ENCODE assay signal across 13 cellular contexts in the genomic region with DNA sequence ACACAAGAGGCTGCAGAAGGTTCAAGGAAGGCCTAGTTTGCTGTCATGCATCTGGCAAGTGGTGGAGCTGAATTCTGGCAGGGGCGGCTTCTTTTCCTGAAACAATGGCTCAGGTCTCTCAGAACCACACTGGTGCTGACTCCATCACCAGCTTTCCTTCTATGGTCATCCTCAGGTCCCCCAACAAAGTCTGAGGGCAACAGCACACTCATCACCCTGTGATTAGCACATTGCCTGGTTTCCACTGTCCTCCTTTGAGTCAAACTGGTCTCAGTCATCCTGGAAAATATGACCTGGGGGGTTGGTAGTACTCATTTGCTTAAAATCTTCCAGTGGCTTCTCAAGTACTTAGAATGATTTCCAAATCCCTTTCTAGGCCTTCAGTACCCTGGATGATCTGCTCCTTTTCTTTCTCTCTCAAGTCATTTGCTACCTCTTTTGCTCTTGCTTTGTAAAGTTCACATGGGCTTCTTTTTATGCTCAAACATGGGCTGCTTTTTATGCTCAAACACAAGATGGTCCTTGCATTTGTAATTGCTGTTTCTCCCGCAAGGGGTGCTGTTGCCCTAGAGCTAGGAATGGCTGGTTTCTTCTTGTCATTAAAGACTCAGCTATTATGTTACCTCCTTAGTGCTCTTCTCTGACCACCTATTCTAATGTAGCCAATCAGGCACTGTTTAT.
DNase-seq lines count a peak whose midpoint lies in the region; ATAC-seq and TF ChIP-seq lines count a peak whose summit lies in the region.
"Had no signal": no experiment of that assay in that cellular context is flagged by ENCODE, and none has a peak within 500 bp of the region (broad histone marks: within the 10 kb centered on the region; RNA-seq: fewer than 3 reads in every experiment).

No MANE protein-coding gene starts in this region.

- no peaks in the 10 kb centered on the region for H3K4me1 Mint-ChIP-seq in WTC11
- no peaks in the 10 kb centered on the region for H3K4me1 Mint-ChIP-seq in T-helper 2 cell treated with Interferon-gamma antibody and Interleukin-4, amounts not matched to agents 5 μg/mL and 100 μg/mL, for 36 hours (ENCODE audit: low read depth)
- H3K4me1 Mint-ChIP-seq: T-helper 17 cell had no signal

- peaks cover 11% of the 10 kb centered on the region for H3K36me3 Mint-ChIP-seq in WTC11
- no peaks in the 10 kb centered on the region for H3K36me3 Mint-ChIP-seq in T-helper 2 cell treated with Interferon-gamma antibody and Interleukin-4, amounts not matched to agents 5 μg/mL and 100 μg/mL, for 36 hours (ENCODE audit: low read depth)

- H3K4me1 ChIP-seq in liver (ENCODE audit: control insufficient read depth in 4 of 4, insufficient read depth in 4 of 4, low read length in 3 of 4) = no peaks in the 10 kb centered on the region
- H3K4me1 ChIP-seq: parathyroid adenoma had no signal

- no peak overlapping the region for H3K27ac Mint-ChIP-seq in WTC11
- no peak overlapping the region for H3K27ac Mint-ChIP-seq in T-helper 2 cell treated with Interferon-gamma antibody and Interleukin-4, amounts not matched to agents 5 μg/mL and 100 μg/mL, for 36 hours
- H3K27ac Mint-ChIP-seq: T-helper 17 cell had no signal

- peaks cover 33% of the 10 kb centered on the region for H3K9me3 Mint-ChIP-seq in WTC11
- no peaks in the 10 kb centered on the region for H3K9me3 Mint-ChIP-seq in T-helper 2 cell treated with Interferon-gamma antibody and Interleukin-4, amounts not matched to agents 5 μg/mL and 100 μg/mL, for 36 hours

- POLR2A ChIA-PET in WTC11 (lab: Charles Lee) = no interaction called here

- no peaks in the 10 kb centered on the region for H3K9me3 ChIP-seq in liver (ENCODE audit: control insufficient read depth in 4 of 4, low read length in 3 of 4)

- no peaks in the 10 kb centered on the region for H3K36me3 ChIP-seq in liver (ENCODE audit: control insufficient read depth in 4 of 4, insufficient read depth in 3 of 4, low read depth in 1 of 4, low read length in 3 of 4)

- ATAC-seq in WTC11 (peak; percentile 65), HG02885 (IDR thresholded peaks at IDR 0.05; ENCODE audit: poor library complexity, unreplicated experiment) (no peak)
- ATAC-seq: T-helper 17 cell had no signal

- TF ChIP-seq RAD21 in liver (IDR thresholded peaks at IDR 0.05) = peak in 1 of 2 donors; percentile 16

- 83% methylated on average over 2 of the region's 2 CpGs for WGBS in liver

- TF ChIP-seq CTCF in GM12872 (IDR thresholded peaks at IDR 0.05; ENCODE audit: insufficient read depth, low read depth, low read length) (peak; percentile 46; the same call in 1 of the 3 replicates), WTC11 (IDR thresholded peaks at IDR 0.05) (peak; percentile 39; the same call in 1 of the 2 replicates), liver (IDR thresholded peaks at IDR 0.05; ENCODE audit: low read depth, low read length, missing input control) (peak; percentile 20)

- H3K9ac ChIP-seq in liver (ENCODE audit: low read depth in 1 of 2, low read length in 2 of 2) = no peak overlapping the region
- H3K9ac ChIP-seq: parathyroid adenoma had no signal

- CTCF ChIA-PET in WTC11 (lab: Charles Lee) = interaction anchor here (1.0 to 1.6 kb wide), 14 partner anchors 11 to 527 kb away, joined by 3 to 8 read pairs (median 4); no protein-coding TSS in a partner anchor

- H3K27me3 Mint-ChIP-seq in WTC11 (ENCODE audit: low read depth) = no peaks in the 10 kb centered on the region
- no peaks in the 10 kb centered on the region for H3K27me3 Mint-ChIP-seq in T-helper 2 cell treated with Interferon-gamma antibody and Interleukin-4, amounts not matched to agents 5 μg/mL and 100 μg/mL, for 36 hours (ENCODE audit: low read depth)
- H3K27me3 Mint-ChIP-seq: T-helper 17 cell had no signal

- no peak overlapping the region for H3K4me3 ChIP-seq in liver (ENCODE audit: low read depth in 1 of 3, low read length in 3 of 3)
- H3K4me3 ChIP-seq: dorsolateral prefrontal cortex had no signal

- H3K4me3 Mint-ChIP-seq in WTC11 = no peak overlapping the region
- no peak overlapping the region for H3K4me3 Mint-ChIP-seq in T-helper 2 cell treated with Interferon-gamma antibody and Interleukin-4, amounts not matched to agents 5 μg/mL and 100 μg/mL, for 36 hours
- H3K4me3 Mint-ChIP-seq: T-helper 17 cell had no signal

- H3K27me3 ChIP-seq in liver (ENCODE audit: control insufficient read depth in 4 of 4, insufficient read depth in 4 of 4, low read length in 3 of 4) = no peaks in the 10 kb centered on the region
- H3K27me3 ChIP-seq: dorsolateral prefrontal cortex had no signal

- DNase-seq in HuH-7.5 (ENCODE audit: low spot score) (peak; percentile 16), WTC11 (ENCODE audit: low spot score) (peak; percentile 35), Ammon's horn (ENCODE audit: low spot score) (no peak)
- no peak for DNase-seq in activated naive CD4-positive, alpha-beta T cell (lab: John Stamatoyannopoulos, UW)
- DNase-seq in T-helper 2 cell treated with Interferon-gamma antibody and Interleukin-4, amounts not matched to agents 5 μg/mL and 100 μg/mL, for 36 hours (ENCODE audit: low spot score) = no peak
- DNase-seq: dorsolateral prefrontal cortex, GF-D8, NCI-H2171, T-helper 17 cell had no signal

- no peak overlapping the region for H3K27ac ChIP-seq in liver (ENCODE audit: low read depth in 1 of 2, low read length in 2 of 2)
- H3K27ac ChIP-seq: dorsolateral prefrontal cortex, parathyroid adenoma had no signal

TF ChIP-seq in WTC11, 78 proteins besides CTCF, POLR2A, EP300 and RAD21 (continues in another document):
- TF ChIP-seq ZNF396 (CRISPR knock-in tag; IDR thresholded peaks at IDR 0.05; ENCODE audit: borderline replicate concordance) (no peak), NFE2L1 (CRISPR knock-in tag; IDR thresholded peaks at IDR 0.05) (no peak), ETV6 (CRISPR knock-in tag; IDR thresholded peaks at IDR 0.05) (no peak), GTF2I (CRISPR knock-in tag; conservative IDR thresholded peaks at IDR 0.05) (no peak), CREM (CRISPR knock-in tag; IDR thresholded peaks at IDR 0.05) (no peak), ZNF219 (CRISPR knock-in tag; IDR thresholded peaks at IDR 0.05; ENCODE audit: borderline replicate concordance) (no peak), ZNF232 (CRISPR knock-in tag; IDR thresholded peaks at IDR 0.05) (no peak)
- TF ChIP-seq, protein P1, sequence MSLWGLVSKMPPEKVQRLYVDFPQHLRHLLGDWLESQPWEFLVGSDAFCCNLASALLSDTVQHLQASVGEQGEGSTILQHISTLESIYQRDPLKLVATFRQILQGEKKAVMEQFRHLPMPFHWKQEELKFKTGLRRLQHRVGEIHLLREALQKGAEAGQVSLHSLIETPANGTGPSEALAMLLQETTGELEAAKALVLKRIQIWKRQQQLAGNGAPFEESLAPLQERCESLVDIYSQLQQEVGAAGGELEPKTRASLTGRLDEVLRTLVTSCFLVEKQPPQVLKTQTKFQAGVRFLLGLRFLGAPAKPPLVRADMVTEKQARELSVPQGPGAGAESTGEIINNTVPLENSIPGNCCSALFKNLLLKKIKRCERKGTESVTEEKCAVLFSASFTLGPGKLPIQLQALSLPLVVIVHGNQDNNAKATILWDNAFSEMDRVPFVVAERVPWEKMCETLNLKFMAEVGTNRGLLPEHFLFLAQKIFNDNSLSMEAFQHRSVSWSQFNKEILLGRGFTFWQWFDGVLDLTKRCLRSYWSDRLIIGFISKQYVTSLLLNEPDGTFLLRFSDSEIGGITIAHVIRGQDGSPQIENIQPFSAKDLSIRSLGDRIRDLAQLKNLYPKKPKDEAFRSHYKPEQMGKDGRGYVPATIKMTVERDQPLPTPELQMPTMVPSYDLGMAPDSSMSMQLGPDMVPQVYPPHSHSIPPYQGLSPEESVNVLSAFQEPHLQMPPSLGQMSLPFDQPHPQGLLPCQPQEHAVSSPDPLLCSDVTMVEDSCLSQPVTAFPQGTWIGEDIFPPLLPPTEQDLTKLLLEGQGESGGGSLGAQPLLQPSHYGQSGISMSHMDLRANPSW (CRISPR knock-in tag; conservative IDR thresholded peaks at IDR 0.05; ENCODE audit: low read depth) = no peak

TF ChIP-seq in liver, 16 proteins besides CTCF, POLR2A, EP300 and RAD21:
- TF ChIP-seq HNF4A (conservative IDR thresholded peaks at IDR 0.05) = no peak
- TF ChIP-seq NR2F2 (IDR thresholded peaks at IDR 0.05) = no peak
- TF ChIP-seq SP1 (IDR thresholded peaks at IDR 0.05) = no peak
- no peak for TF ChIP-seq EGR1 (IDR thresholded peaks at IDR 0.05; ENCODE audit: low read depth in 2 of 2)
- TF ChIP-seq, protein P2, sequence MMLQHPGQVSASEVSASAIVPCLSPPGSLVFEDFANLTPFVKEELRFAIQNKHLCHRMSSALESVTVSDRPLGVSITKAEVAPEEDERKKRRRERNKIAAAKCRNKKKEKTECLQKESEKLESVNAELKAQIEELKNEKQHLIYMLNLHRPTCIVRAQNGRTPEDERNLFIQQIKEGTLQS (IDR thresholded peaks at IDR 0.05) = no peak
- TF ChIP-seq, protein P3, sequence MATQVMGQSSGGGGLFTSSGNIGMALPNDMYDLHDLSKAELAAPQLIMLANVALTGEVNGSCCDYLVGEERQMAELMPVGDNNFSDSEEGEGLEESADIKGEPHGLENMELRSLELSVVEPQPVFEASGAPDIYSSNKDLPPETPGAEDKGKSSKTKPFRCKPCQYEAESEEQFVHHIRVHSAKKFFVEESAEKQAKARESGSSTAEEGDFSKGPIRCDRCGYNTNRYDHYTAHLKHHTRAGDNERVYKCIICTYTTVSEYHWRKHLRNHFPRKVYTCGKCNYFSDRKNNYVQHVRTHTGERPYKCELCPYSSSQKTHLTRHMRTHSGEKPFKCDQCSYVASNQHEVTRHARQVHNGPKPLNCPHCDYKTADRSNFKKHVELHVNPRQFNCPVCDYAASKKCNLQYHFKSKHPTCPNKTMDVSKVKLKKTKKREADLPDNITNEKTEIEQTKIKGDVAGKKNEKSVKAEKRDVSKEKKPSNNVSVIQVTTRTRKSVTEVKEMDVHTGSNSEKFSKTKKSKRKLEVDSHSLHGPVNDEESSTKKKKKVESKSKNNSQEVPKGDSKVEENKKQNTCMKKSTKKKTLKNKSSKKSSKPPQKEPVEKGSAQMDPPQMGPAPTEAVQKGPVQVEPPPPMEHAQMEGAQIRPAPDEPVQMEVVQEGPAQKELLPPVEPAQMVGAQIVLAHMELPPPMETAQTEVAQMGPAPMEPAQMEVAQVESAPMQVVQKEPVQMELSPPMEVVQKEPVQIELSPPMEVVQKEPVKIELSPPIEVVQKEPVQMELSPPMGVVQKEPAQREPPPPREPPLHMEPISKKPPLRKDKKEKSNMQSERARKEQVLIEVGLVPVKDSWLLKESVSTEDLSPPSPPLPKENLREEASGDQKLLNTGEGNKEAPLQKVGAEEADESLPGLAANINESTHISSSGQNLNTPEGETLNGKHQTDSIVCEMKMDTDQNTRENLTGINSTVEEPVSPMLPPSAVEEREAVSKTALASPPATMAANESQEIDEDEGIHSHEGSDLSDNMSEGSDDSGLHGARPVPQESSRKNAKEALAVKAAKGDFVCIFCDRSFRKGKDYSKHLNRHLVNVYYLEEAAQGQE (IDR thresholded peaks at IDR 0.05) = no peak
- TF ChIP-seq YY1 (IDR thresholded peaks at IDR 0.05) = no peak
- no peak for TF ChIP-seq RXRA (IDR thresholded peaks at IDR 0.05)

Comparison
In these comparisons a context has a peak if more than half of its experiments do, and no peak if none do; other contexts are left out.
1. DNase-seq: peak in HuH-7.5 (single experiment) and WTC11 (single experiment); none in activated naive CD4-positive, alpha-beta T cell (0 of 4), T-helper 2 cell treated with Interferon-gamma antibody and Interleukin-4, amounts not matched to agents 5 μg/mL and 100 μg/mL, for 36 hours (single experiment) and Ammon's horn (single experiment).
2. Peak in every context shown above with its lines, with median percentiles within 50 percentile points of each other: CTCF ChIP-seq.